In the genomic region with DNA sequence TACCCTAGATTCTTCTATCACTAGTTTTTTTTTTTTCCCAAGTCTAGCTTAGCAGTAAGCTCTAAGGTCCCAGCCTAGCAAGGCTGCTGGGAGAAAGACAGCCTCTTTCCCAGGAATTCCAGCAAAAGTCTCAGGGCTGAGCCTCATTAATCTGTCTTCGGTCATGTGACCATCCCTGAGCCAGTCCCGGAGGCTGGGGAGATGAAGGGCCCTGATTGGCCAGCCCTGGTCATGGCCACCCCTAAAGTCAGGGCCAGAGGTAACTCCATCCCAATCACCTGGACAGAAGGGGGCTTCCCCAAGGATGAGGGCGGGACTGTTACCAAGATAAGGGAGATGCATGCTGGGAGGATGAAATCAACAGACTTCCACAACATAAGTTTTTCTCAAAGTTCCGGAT, we compare ENCODE assay signal across 2 cellular contexts.
TF ChIP-seq lines count a peak whose summit lies in the region.

No MANE protein-coding gene starts in this region.

TF ChIP-seq in Ishikawa, 13 proteins besides CTCF, POLR2A, EP300 and RAD21 (continued from another document):
- TF ChIP-seq, protein P1, sequence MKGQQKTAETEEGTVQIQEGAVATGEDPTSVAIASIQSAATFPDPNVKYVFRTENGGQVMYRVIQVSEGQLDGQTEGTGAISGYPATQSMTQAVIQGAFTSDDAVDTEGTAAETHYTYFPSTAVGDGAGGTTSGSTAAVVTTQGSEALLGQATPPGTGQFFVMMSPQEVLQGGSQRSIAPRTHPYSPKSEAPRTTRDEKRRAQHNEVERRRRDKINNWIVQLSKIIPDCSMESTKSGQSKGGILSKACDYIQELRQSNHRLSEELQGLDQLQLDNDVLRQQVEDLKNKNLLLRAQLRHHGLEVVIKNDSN (IDR thresholded peaks at IDR 0.05) = peak; percentile 76
- no peak for TF ChIP-seq REST (IDR thresholded peaks at IDR 0.05; ENCODE audit: low read depth)
- no peak for TF ChIP-seq FOXM1 (IDR thresholded peaks at IDR 0.05; ENCODE audit: borderline replicate concordance, low read depth)
- no peak for TF ChIP-seq NFIC (IDR thresholded peaks at IDR 0.05)

TF ChIP-seq in K562, 482 proteins besides CTCF, POLR2A, EP300 and RAD21 (continued from another document):
- TF ChIP-seq IRF9 (tag; IDR thresholded peaks at IDR 0.05) = no peak
- TF ChIP-seq, protein P2, sequence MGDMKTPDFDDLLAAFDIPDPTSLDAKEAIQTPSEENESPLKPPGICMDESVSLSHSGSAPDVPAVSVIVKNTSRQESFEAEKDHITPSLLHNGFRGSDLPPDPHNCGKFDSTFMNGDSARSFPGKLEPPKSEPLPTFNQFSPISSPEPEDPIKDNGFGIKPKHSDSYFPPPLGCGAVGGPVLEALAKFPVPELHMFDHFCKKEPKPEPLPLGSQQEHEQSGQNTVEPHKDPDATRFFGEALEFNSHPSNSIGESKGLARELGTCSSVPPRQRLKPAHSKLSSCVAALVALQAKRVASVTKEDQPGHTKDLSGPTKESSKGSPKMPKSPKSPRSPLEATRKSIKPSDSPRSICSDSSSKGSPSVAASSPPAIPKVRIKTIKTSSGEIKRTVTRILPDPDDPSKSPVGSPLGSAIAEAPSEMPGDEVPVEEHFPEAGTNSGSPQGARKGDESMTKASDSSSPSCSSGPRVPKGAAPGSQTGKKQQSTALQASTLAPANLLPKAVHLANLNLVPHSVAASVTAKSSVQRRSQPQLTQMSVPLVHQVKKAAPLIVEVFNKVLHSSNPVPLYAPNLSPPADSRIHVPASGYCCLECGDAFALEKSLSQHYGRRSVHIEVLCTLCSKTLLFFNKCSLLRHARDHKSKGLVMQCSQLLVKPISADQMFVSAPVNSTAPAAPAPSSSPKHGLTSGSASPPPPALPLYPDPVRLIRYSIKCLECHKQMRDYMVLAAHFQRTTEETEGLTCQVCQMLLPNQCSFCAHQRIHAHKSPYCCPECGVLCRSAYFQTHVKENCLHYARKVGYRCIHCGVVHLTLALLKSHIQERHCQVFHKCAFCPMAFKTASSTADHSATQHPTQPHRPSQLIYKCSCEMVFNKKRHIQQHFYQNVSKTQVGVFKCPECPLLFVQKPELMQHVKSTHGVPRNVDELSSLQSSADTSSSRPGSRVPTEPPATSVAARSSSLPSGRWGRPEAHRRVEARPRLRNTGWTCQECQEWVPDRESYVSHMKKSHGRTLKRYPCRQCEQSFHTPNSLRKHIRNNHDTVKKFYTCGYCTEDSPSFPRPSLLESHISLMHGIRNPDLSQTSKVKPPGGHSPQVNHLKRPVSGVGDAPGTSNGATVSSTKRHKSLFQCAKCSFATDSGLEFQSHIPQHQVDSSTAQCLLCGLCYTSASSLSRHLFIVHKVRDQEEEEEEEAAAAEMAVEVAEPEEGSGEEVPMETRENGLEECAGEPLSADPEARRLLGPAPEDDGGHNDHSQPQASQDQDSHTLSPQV (IDR thresholded peaks at IDR 0.05) = no peak
- TF ChIP-seq MTA1 (IDR thresholded peaks at IDR 0.05; ENCODE audit: borderline replicate concordance) = no peak
- no peak for TF ChIP-seq NCOA4 (IDR thresholded peaks at IDR 0.05; ENCODE audit: partially characterized antibody)
- no peak for TF ChIP-seq CBFA2T2 (conservative IDR thresholded peaks at IDR 0.05)
- no peak for TF ChIP-seq SIRT6 (IDR thresholded peaks at IDR 0.05; ENCODE audit: low read depth, low read length)
- no peak for TF ChIP-seq CHD4 (IDR thresholded peaks at IDR 0.05; ENCODE audit: insufficient read depth, insufficient replicate concordance, low read depth, low read length, poor library complexity, severe bottlenecking)
- TF ChIP-seq, protein P3, sequence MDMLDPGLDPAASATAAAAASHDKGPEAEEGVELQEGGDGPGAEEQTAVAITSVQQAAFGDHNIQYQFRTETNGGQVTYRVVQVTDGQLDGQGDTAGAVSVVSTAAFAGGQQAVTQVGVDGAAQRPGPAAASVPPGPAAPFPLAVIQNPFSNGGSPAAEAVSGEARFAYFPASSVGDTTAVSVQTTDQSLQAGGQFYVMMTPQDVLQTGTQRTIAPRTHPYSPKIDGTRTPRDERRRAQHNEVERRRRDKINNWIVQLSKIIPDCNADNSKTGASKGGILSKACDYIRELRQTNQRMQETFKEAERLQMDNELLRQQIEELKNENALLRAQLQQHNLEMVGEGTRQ (CRISPR knock-in tag; IDR thresholded peaks at IDR 0.05) = peak; percentile 85
- TF ChIP-seq ZFP91 (CRISPR knock-in tag; IDR thresholded peaks at IDR 0.05) = no peak
- peak; percentile 84; the same call in 1 of the 2 replicates for TF ChIP-seq TOE1 (IDR thresholded peaks at IDR 0.05; ENCODE audit: borderline replicate concordance)
- TF ChIP-seq TOE1 (CRISPR knock-in tag; IDR thresholded peaks at IDR 0.05; ENCODE audit: borderline replicate concordance, low read depth) = no peak
- no peak for TF ChIP-seq MTF1 (CRISPR knock-in tag; IDR thresholded peaks at IDR 0.05; ENCODE audit: borderline replicate concordance)
- TF ChIP-seq DNMT1 (IDR thresholded peaks at IDR 0.05) = no peak
- TF ChIP-seq SNRNP70 (optimal IDR thresholded peaks at IDR 0.05; ENCODE audit: low read depth, low read length) = no peak
- no peak for TF ChIP-seq NCOA1 (IDR thresholded peaks at IDR 0.05; ENCODE audit: low read depth)
- no peak for TF ChIP-seq ID3 (CRISPR knock-in tag; IDR thresholded peaks at IDR 0.05)
- TF ChIP-seq ID3 (tag; IDR thresholded peaks at IDR 0.05) = no peak
- peak; percentile 87 for TF ChIP-seq TFE3 (CRISPR knock-in tag; IDR thresholded peaks at IDR 0.05)
- peak; percentile 82 for TF ChIP-seq RAD51 (IDR thresholded peaks at IDR 0.05; ENCODE audit: borderline replicate concordance, low read depth)
- no peak for TF ChIP-seq SIN3A (IDR thresholded peaks at IDR 0.05; ENCODE audit: borderline replicate concordance in 2 of 2, control insufficient read depth in 1 of 2, low read depth in 2 of 2, low read length in 2 of 2)
- TF ChIP-seq CBX1 (IDR thresholded peaks at IDR 0.05; ENCODE audit: low read depth) = no peak
- no peak for TF ChIP-seq KAT2B (IDR thresholded peaks at IDR 0.05; ENCODE audit: low read depth, low read length)
- TF ChIP-seq ZNF408 (CRISPR knock-in tag; IDR thresholded peaks at IDR 0.05; ENCODE audit: low read depth) = no peak
- no peak for TF ChIP-seq ZNF311 (CRISPR knock-in tag; IDR thresholded peaks at IDR 0.05)
- no peak for TF ChIP-seq ZNF263 (CRISPR knock-in tag; IDR thresholded peaks at IDR 0.05; ENCODE audit: borderline replicate concordance)
- TF ChIP-seq L3MBTL2 (IDR thresholded peaks at IDR 0.05) = no peak
- TF ChIP-seq, protein P1 (CRISPR knock-in tag; IDR thresholded peaks at IDR 0.05) = peak; percentile 56
- TF ChIP-seq ZNF324 (CRISPR knock-in tag; IDR thresholded peaks at IDR 0.05) = no peak
- TF ChIP-seq WHSC1 (IDR thresholded peaks at IDR 0.05; ENCODE audit: low read length) = no peak
- TF ChIP-seq SMAD3 (CRISPR knock-in tag; conservative IDR thresholded peaks at IDR 0.05) = no peak
- TF ChIP-seq SRSF7 (optimal IDR thresholded peaks at IDR 0.05; ENCODE audit: low read depth, low read length) = no peak
